ENCODE assay signal across 9 cellular contexts in genomic region chr15:76903251-76903681, GRCh38. TPM values are rescaled to one million over a fixed set of nuclear protein-coding genes. Genes with fewer than 3 reads are reported as not detected.
DNase-seq lines count a peak whose midpoint lies in the region; ATAC-seq and TF ChIP-seq lines count a peak whose summit lies in the region.
"Had no signal": no experiment of that assay in that cellular context is flagged by ENCODE, and none has a peak within 500 bp of the region (broad histone marks: within the 10 kb centered on the region; RNA-seq: fewer than 3 reads in every experiment).

No MANE protein-coding gene starts in this region.

- TF ChIP-seq CTCF in HL-60 (IDR thresholded peaks at IDR 0.05; ENCODE audit: insufficient read depth, low read length) (peak; percentile 9), foreskin fibroblast (IDR thresholded peaks at IDR 0.05; ENCODE audit: low read depth, low read length) (peak; percentile 12), stomach (IDR thresholded peaks at IDR 0.05) (no peak)

- peaks cover 21% of the 10 kb centered on the region for H3K4me1 Mint-ChIP-seq in T-helper 17 cell

- H3K36me3 Mint-ChIP-seq in T-helper 17 cell (ENCODE audit: low read depth) = no peaks in the 10 kb centered on the region

- H3K4me3 ChIP-seq in HL-60 (replicated peaks; ENCODE audit: insufficient read depth, low read length) = no peak overlapping the region
- H3K4me3 ChIP-seq in foreskin fibroblast (ENCODE audit: low read depth in 1 of 2, low read length in 2 of 2) = peak overlapping the region in 1 of 2 donors; percentile 4
- H3K4me3 ChIP-seq in stomach = no peak overlapping the region

- peak; percentile 27 for DNase-seq in NCI-H2029 (lab: John Stamatoyannopoulos, UW)
- no peak for DNase-seq in NCI-H2029 treated with DMSO at 0.1 percent for 48 hours (lab: John Stamatoyannopoulos, UW)
- DNase-seq in HL-60 (ENCODE audit: low read depth in 1 of 2, low spot score in 1 of 2) = peak in 1 of 2 experiments; percentile 47
- DNase-seq in T-helper 17 cell = no peak
- peak; percentile 35 to 52 for DNase-seq in foreskin fibroblast
- DNase-seq in stomach = no peak

- no peak for TF ChIP-seq EP300 in stomach (IDR thresholded peaks at IDR 0.05)

- peak overlapping the region; percentile 63 for H3K4me3 Mint-ChIP-seq in T-helper 17 cell

- ATAC-seq in T-helper 17 cell = peak; percentile 35
- no peak for ATAC-seq in GM21515 (IDR thresholded peaks at IDR 0.05; ENCODE audit: unreplicated experiment)
- no peak for ATAC-seq in HG03175 (IDR thresholded peaks at IDR 0.05; ENCODE audit: unreplicated experiment)
- ATAC-seq: activated naive CD4-positive, alpha-beta T cell treated with anti-CD3 and anti-CD28 coated beads, Interleukin-2, amount 50 U/mL, for 72 hours had no signal

- intact Hi-C loops in stomach (cut with DNase I; ENCODE audit: low total_unique reads) = no loop called here

- no peak overlapping the region for H3K27ac ChIP-seq in HL-60 (replicated peaks)
- H3K27ac ChIP-seq in stomach = peak overlapping the region in 3 of 5 donors; percentile 40 to 94 (median 92)

- no peak for TF ChIP-seq POLR2A in stomach (IDR thresholded peaks at IDR 0.05)

- no peak overlapping the region for H3K27ac Mint-ChIP-seq in T-helper 17 cell
- H3K27ac Mint-ChIP-seq: activated naive CD4-positive, alpha-beta T cell treated with anti-CD3 and anti-CD28 coated beads, Interleukin-2, amount 50 U/mL, for 72 hours had no signal

- peaks cover 0 to 6% (median 0%) of the 10 kb centered on the region in 4 donors for H3K36me3 ChIP-seq in stomach

- no peaks in the 10 kb centered on the region for H3K27me3 Mint-ChIP-seq in T-helper 17 cell

- H3K9me3 ChIP-seq in T-helper 17 cell (ENCODE audit: control insufficient read depth, low read length, poor library complexity, severe bottlenecking) (no peaks in the 10 kb centered on the region), stomach (no peaks in the 10 kb centered on the region)

- no peaks in the 10 kb centered on the region for H3K27me3 ChIP-seq in HL-60 (ENCODE audit: insufficient read depth, poor library complexity, severe bottlenecking)
- no peaks in the 10 kb centered on the region for H3K27me3 ChIP-seq in stomach

- peaks cover 21 to 37% (median 27%) of the 10 kb centered on the region in 4 donors for H3K4me1 ChIP-seq in stomach

RNA-seq across cellular contexts. Expression of gene SCAPER, which starts 1.9 kb away (rescaled TPM):
- total RNA-seq in T-helper 17 cell (10 to 100 TPM; 33.7 to 36.6 TPM), stomach (100 to 1,000 TPM in 1 of 5 donors, 10 to 100 TPM in 4; 14.8 to 136 (median 39.7) TPM)
- 10 to 100 TPM in 1 of 3 donors, 1 to 10 TPM in 2; 4.9 to 11.0 (median 7.6) TPM for polyA plus RNA-seq in stomach

RNA-seq across cellular contexts. Expression of gene RCN2, which starts 28.3 kb away (rescaled TPM):
- total RNA-seq in T-helper 17 cell = 10 to 100 TPM; 16.2 to 17.1 TPM
- total RNA-seq in stomach = 10 to 100 TPM; 14.0 to 67.2 (median 42.9) TPM
- 10 to 100 TPM; 17.7 to 22.7 (median 22.3) TPM for polyA plus RNA-seq in stomach

Comparison
In these comparisons a context has a peak if more than half of its experiments do, and no peak if none do; other contexts are left out.
1. DNase-seq: peak in NCI-H2029 (single experiment) and foreskin fibroblast (2 of 2); none in NCI-H2029 treated with DMSO at 0.1 percent for 48 hours (single experiment), T-helper 17 cell (0 of 3) and stomach (single experiment).
2. CTCF ChIP-seq: peak in HL-60 (single experiment) and foreskin fibroblast (single experiment); none in stomach (0 of 7).